Comparison of ENCODE assay signal across 11 cellular contexts in genomic region chr7:86644282-86645173, GRCh38. TPM values are rescaled to one million over a fixed set of nuclear protein-coding genes. Genes with fewer than 3 reads are reported as not detected.
DNase-seq lines count a peak whose midpoint lies in the region; ATAC-seq and TF ChIP-seq lines count a peak whose summit lies in the region.
"Had no signal": no experiment of that assay in that cellular context is flagged by ENCODE, and none has a peak within 500 bp of the region (broad histone marks: within the 10 kb centered on the region; RNA-seq: fewer than 3 reads in every experiment).

No MANE protein-coding gene starts in this region.

- H3K36me3 ChIP-seq in SK-N-SH (replicated peaks in 1 of 2; ENCODE audit: control insufficient read depth in 1 of 2, insufficient read depth in 2 of 2, low read length in 1 of 2) (no peaks in the 10 kb centered on the region), heart left ventricle (no peaks in the 10 kb centered on the region), neural cell (ENCODE audit: insufficient read depth, low read length) (no peaks in the 10 kb centered on the region), tibial artery (no peaks in the 10 kb centered on the region)

- H3K27ac ChIP-seq in SK-N-SH (ENCODE audit: low read depth in 2 of 2, low read length in 1 of 2) (no peak overlapping the region), heart left ventricle (no peak overlapping the region), neural cell (ENCODE audit: low read length) (peak overlapping the region; percentile 33), tibial artery (no peak overlapping the region)
- H3K27ac ChIP-seq: VCaP had no signal

- H2AFZ ChIP-seq in SK-N-SH (ENCODE audit: low read depth) (peak overlapping the region; percentile 18; the same call in 1 of the 2 replicates), neural cell (ENCODE audit: low read depth, low read length) (peak overlapping the region; percentile 38)

- no peaks in the 10 kb centered on the region for H3F3A ChIP-seq in SK-N-SH (replicated peaks; ENCODE audit: insufficient read depth)
- no peaks in the 10 kb centered on the region for H3F3A ChIP-seq in neural cell (ENCODE audit: insufficient read depth, low read length, poor library complexity, severe bottlenecking)

- H3K27me3 ChIP-seq in SK-N-SH (ENCODE audit: insufficient read depth) = peaks cover 30% of the 10 kb centered on the region
- H3K27me3 ChIP-seq in heart left ventricle = peaks cover 0 to 58% (median 26%) of the 10 kb centered on the region in 9 donors
- H3K27me3 ChIP-seq in neural cell (ENCODE audit: insufficient read depth, low read depth, low read length) = peaks cover 19% of the 10 kb centered on the region
- H3K27me3 ChIP-seq in tibial artery = peaks cover 0 to 32% of the 10 kb centered on the region in 2 donors

- H3K4me1 ChIP-seq in SK-N-SH (ENCODE audit: control insufficient read depth in 1 of 2, insufficient read depth in 2 of 2, low read depth in 1 of 2, low read length in 1 of 2) (peaks cover 0 to 19% of the 10 kb centered on the region in 2 experiments; a peak in 2 of 4 replicates), heart left ventricle (peaks cover 0 to 20% (median 6%) of the 10 kb centered on the region in 12 donors), tibial artery (peaks cover 0 to 20% (median 16%) of the 10 kb centered on the region in 4 donors)

- H3K9me2 ChIP-seq in SK-N-SH = no peaks in the 10 kb centered on the region
- no peaks in the 10 kb centered on the region for H3K9me2 ChIP-seq in neural cell (ENCODE audit: insufficient read depth, low read length)

- CTCF ChIA-PET in SK-N-SH (lab: Yijun Ruan, JAX) = interaction anchor here (0.8 to 1.8 kb wide), 4 partner anchors 10 to 261 kb away, joined by 3 to 4 read pairs (median 4); no protein-coding TSS in a partner anchor

- H3K9me3 ChIP-seq in SK-N-SH (no peaks in the 10 kb centered on the region), heart left ventricle (no peaks in the 10 kb centered on the region), neural cell (ENCODE audit: low read length) (no peaks in the 10 kb centered on the region), tibial artery (no peaks in the 10 kb centered on the region)

- intact Hi-C loops in heart left ventricle (cut with DNase I) (no loop called here), tibial artery (cut with DNase I; ENCODE audit: low total_unique reads) (no loop called here)

- peak overlapping the region; percentile 75 for H3K4me2 ChIP-seq in SK-N-SH
- peak overlapping the region; percentile 56 for H3K4me2 ChIP-seq in neural cell (ENCODE audit: low read length)

- 5% methylated on average over 35 of the region's 42 CpGs for WGBS in SK-N-SH (ENCODE audit: low lambda C conversion rate)
- 1 to 4% (median 2%) methylated on average over 32 to 42 of the region's 42 CpGs for WGBS in heart left ventricle, 4 donors

- ATAC-seq in heart left ventricle (peak in 1 of 4 donors; percentile 29), GM18873 (IDR thresholded peaks at IDR 0.05; ENCODE audit: low FRiP score, unreplicated experiment) (no peak)

- DNase-seq in SK-N-SH (peak; percentile 67), heart left ventricle (no peak), tibial artery (no peak), T1000 (lab: John Stamatoyannopoulos, UW) (no peak), NCI-H128 (lab: John Stamatoyannopoulos, UW; ENCODE audit: unreplicated experiment) (no peak)
- DNase-seq: activated naive CD4-positive, alpha-beta T cell; GDM1 had no signal

- POLR2A ChIA-PET in SK-N-SH (lab: Yijun Ruan, JAX) = no interaction called here

- H3K79me2 ChIP-seq in SK-N-SH (ENCODE audit: insufficient read depth) = no peaks in the 10 kb centered on the region
- no peaks in the 10 kb centered on the region for H3K79me2 ChIP-seq in neural cell (replicated peaks; ENCODE audit: insufficient read depth, low read length)

- H4K20me1 ChIP-seq in SK-N-SH (ENCODE audit: insufficient read depth) (no peaks in the 10 kb centered on the region), neural cell (ENCODE audit: insufficient read depth) (no peaks in the 10 kb centered on the region)

- TF ChIP-seq EP300 in SK-N-SH (IDR thresholded peaks at IDR 0.05; ENCODE audit: borderline replicate concordance in 1 of 2, low read depth in 1 of 2, low read length in 1 of 2) = no peak
- no peak for TF ChIP-seq EP300 in neural cell (conservative IDR thresholded peaks at IDR 0.05; ENCODE audit: poor library complexity, severe bottlenecking)

- TF ChIP-seq CTCF in SK-N-SH (IDR thresholded peaks at IDR 0.05) (no peak), heart left ventricle (IDR thresholded peaks at IDR 0.05) (no peak), neural cell (IDR thresholded peaks at IDR 0.05; ENCODE audit: poor library complexity, severe bottlenecking) (no peak), tibial artery (IDR thresholded peaks at IDR 0.05) (no peak)

- peak overlapping the region; percentile 35 to 53; a peak in 3 of 4 replicates for H3K4me3 ChIP-seq in SK-N-SH (ENCODE audit: low read depth in 2 of 2, low read length in 1 of 2)
- peak overlapping the region in 11 of 12 donors; percentile 12 to 42 (median 25) for H3K4me3 ChIP-seq in heart left ventricle
- H3K4me3 ChIP-seq in neural cell (ENCODE audit: low read length) = peak overlapping the region; percentile 69
- H3K4me3 ChIP-seq in tibial artery = peak overlapping the region; percentile 25 to 29

- H3K9ac ChIP-seq in SK-N-SH (no peak overlapping the region), neural cell (ENCODE audit: low read length) (peak overlapping the region; percentile 59)

- no peak for TF ChIP-seq POLR2A in heart left ventricle (IDR thresholded peaks at IDR 0.05)

- no peak for TF ChIP-seq RAD21 in SK-N-SH (IDR thresholded peaks at IDR 0.05; ENCODE audit: low read length)
- TF ChIP-seq RAD21 in neural cell (conservative IDR thresholded peaks at IDR 0.05) = no peak

TF ChIP-seq in SK-N-SH, 30 proteins besides CTCF, POLR2A, EP300 and RAD21:
- TF ChIP-seq TEAD4 (IDR thresholded peaks at IDR 0.05; ENCODE audit: borderline replicate concordance, insufficient read depth) (no peak), CHD2 (IDR thresholded peaks at IDR 0.05; ENCODE audit: low read length, partially characterized antibody) (no peak), PBX3 (IDR thresholded peaks at IDR 0.05) (no peak), SMC3 (IDR thresholded peaks at IDR 0.05; ENCODE audit: low read depth, low read length) (no peak), IRF3 (IDR thresholded peaks at IDR 0.05; ENCODE audit: low read depth, low read length) (no peak), RCOR1 (IDR thresholded peaks at IDR 0.05; ENCODE audit: low read length) (no peak)

TF ChIP-seq in neural cell, 6 proteins besides CTCF, POLR2A, EP300 and RAD21:
- no peak for TF ChIP-seq TAF1 (IDR thresholded peaks at IDR 0.05; ENCODE audit: low read depth)
- TF ChIP-seq POLR2AphosphoS5 (IDR thresholded peaks at IDR 0.05) = no peak
- no peak for TF ChIP-seq EZH2 (IDR thresholded peaks at IDR 0.05; ENCODE audit: borderline replicate concordance, insufficient read depth, low read length, poor library complexity, severe bottlenecking)
- TF ChIP-seq MXI1 (conservative IDR thresholded peaks at IDR 0.05; ENCODE audit: poor library complexity, severe bottlenecking) = no peak
- TF ChIP-seq SMC3 (conservative IDR thresholded peaks at IDR 0.05; ENCODE audit: poor library complexity) = peak; percentile 2
TF ChIP-seq in neural cell: peak in this region for 1.

RNA-seq across cellular contexts. Expression of gene GRM3, which starts 0.8 kb away (rescaled TPM):
- not detected in 2 replicates for polyA plus RNA-seq in SK-N-SH (2012; rRNA removed)
- polyA plus RNA-seq in SK-N-SH (2012; cell fraction: cytosol; rRNA removed) = 0.01 TPM in 1 of 2 replicates, not detected in the other
- not detected in 2 replicates for polyA plus RNA-seq in SK-N-SH (2012; cell fraction: nucleus; rRNA removed)
- under 1 TPM in 1 of 9 donors, not detected in 8; 0.73 TPM for total RNA-seq in heart left ventricle
- under 1 TPM in 1 of 2 donors, not detected in 1; 0.03 TPM for polyA plus RNA-seq in heart left ventricle
- polyA plus RNA-seq in neural cell = 15.9 TPM in 2 replicates
- polyA minus RNA-seq in neural cell = 25.8 and 26.0 TPM in 2 replicates
- total RNA-seq: omental fat pad had no signal

Comparison
In these comparisons a context has a peak if more than half of its experiments do, and no peak if none do; other contexts are left out.
1. RNA of gene GRM3, which starts 0.8 kb away (polyA plus RNA-seq): 15.9 TPM in neural cell; 0.03 TPM in heart left ventricle and 0.01 TPM in SK-N-SH; every median in the first group is over 10 times any median in the second.
2. Peak in every context shown above with its lines, with median percentiles within 50 percentile points of each other: H3K4me3 ChIP-seq.